Comparison of ENCODE assay signal across 10 cellular contexts in genomic region chr22:18031670-18032454, GRCh38.
DNase-seq lines count a peak whose midpoint lies in the region; ATAC-seq and TF ChIP-seq lines count a peak whose summit lies in the region.
"Had no signal": no experiment of that assay in that cellular context is flagged by ENCODE, and none has a peak within 500 bp of the region (broad histone marks: within the 10 kb centered on the region; RNA-seq: fewer than 3 reads in every experiment).

No MANE protein-coding gene starts in this region.

- H3K9me3 ChIP-seq in SK-N-MC (ENCODE audit: low read depth, low read length) (no peaks in the 10 kb centered on the region), stomach smooth muscle (ENCODE audit: control insufficient read depth in 2 of 2, low read length in 2 of 2) (no peaks in the 10 kb centered on the region)

- no peaks in the 10 kb centered on the region for H3K27me3 ChIP-seq in stomach smooth muscle (ENCODE audit: control insufficient read depth in 1 of 2, insufficient read depth in 2 of 2, low read length in 2 of 2)

- ATAC-seq in GM21825 (IDR thresholded peaks at IDR 0.05; ENCODE audit: unreplicated experiment), result no peak

- peaks cover 28% of the 10 kb centered on the region for H3K4me1 ChIP-seq in stomach smooth muscle (ENCODE audit: control insufficient read depth, insufficient read depth, low read length)

- H3K4me3 ChIP-seq in SK-N-MC (peak overlapping the region; percentile 19; the same call in 1 of the 2 replicates), foreskin fibroblast (ENCODE audit: low read depth in 1 of 2, low read length in 2 of 2) (no peak overlapping the region), stomach smooth muscle (ENCODE audit: low read length in 2 of 2) (peak overlapping the region in 1 of 2 donors; percentile 29)

- H3K27ac ChIP-seq in SK-N-MC (peak overlapping the region; percentile 69), stomach smooth muscle (ENCODE audit: low read length) (peak overlapping the region; percentile 73)
- H3K27ac ChIP-seq: KMS-11 had no signal

- TF ChIP-seq CTCF in foreskin fibroblast (IDR thresholded peaks at IDR 0.05; ENCODE audit: low read depth, low read length), result no peak

- DNase-seq in NCI-H1092 treated with DMSO at 0.1 percent for 48 hours (lab: John Stamatoyannopoulos, UW) (peak; percentile 49), NCI-H1092 (lab: John Stamatoyannopoulos, UW) (no peak), SK-N-MC (ENCODE audit: low read depth, low spot score) (no peak), foreskin fibroblast (peak; percentile 91 to 96), SIG-M5 (lab: John Stamatoyannopoulos, UW) (no peak)
- DNase-seq in activated CD4-positive, alpha-beta T cell treated with anti-CD3 and anti-CD28 coated beads for 48 hours, result no peak
- DNase-seq: activated B cell treated with CpG ODN at 0.5 μM for 24 hours had no signal

- H3K36me3 ChIP-seq in SK-N-MC (ENCODE audit: insufficient read depth, low read length), result no peaks in the 10 kb centered on the region
- H3K36me3 ChIP-seq in stomach smooth muscle (ENCODE audit: control insufficient read depth in 2 of 2, insufficient read depth in 2 of 2, low read length in 2 of 2), result no peaks in the 10 kb centered on the region

- H3K9ac ChIP-seq in SK-N-MC (ENCODE audit: insufficient read length) (no peak overlapping the region), stomach smooth muscle (ENCODE audit: low read length in 2 of 2) (peak overlapping the region; percentile 47 to 50)
- H3K9ac ChIP-seq: KMS-11 had no signal

Comparison
In these comparisons a context has a peak if more than half of its experiments do, and no peak if none do; other contexts are left out.
1. DNase-seq: peak in NCI-H1092 treated with DMSO at 0.1 percent for 48 hours (single experiment) and foreskin fibroblast (2 of 2); none in NCI-H1092 (single experiment), SK-N-MC (single experiment), activated CD4-positive, alpha-beta T cell treated with anti-CD3 and anti-CD28 coated beads for 48 hours (single experiment) and SIG-M5 (single experiment).